ENCODE assay signal across 8 cellular contexts in the genomic region with DNA sequence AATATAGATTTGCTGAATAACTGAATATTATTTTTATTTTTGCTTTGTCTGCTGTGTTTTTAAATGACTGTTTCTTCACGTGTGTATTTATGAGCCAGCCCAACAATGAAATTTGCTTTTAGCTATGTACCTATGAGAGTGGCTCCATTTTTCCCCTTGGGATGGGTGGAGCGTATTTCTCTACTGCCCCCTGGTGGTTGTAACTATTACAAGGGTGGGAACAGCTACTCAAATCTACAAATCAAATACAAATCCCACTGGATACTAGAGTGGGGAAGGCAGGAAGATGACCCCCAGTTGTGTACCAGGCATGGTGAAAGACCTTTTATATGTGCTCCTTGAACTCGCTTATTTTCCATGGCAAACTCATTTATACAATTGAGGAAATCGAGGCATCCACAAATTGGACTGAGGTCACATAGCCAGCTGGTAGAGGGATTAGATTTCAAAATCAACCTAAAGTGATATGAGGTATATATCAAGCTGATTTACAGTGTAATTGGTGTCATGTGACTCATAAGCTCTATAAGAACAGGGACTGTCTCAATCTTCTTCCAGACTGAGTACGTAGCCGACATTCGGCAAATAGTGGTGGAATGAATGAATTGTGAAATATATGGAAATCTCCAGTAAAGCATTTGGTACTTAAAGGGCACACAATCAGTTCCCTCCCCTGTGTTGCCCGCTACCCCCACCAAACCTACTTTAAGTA.
DNase-seq lines count a peak whose midpoint lies in the region; ATAC-seq and TF ChIP-seq lines count a peak whose summit lies in the region.

No MANE protein-coding gene starts in this region.

- peak; percentile 83 for ATAC-seq in GM19372 (IDR thresholded peaks at IDR 0.05; ENCODE audit: low read depth, unreplicated experiment)
- peak; percentile 51 for ATAC-seq in HG03469 (IDR thresholded peaks at IDR 0.05; ENCODE audit: unreplicated experiment)

- BruUV-seq in MCF 10A (replicated peaks; lab: Mats Ljungman, UMichigan) = no TSS peak

- POLR2A ChIA-PET in MCF 10A (lab: Yijun Ruan, JAX) = interaction anchor here (0.9 kb wide), 1 partner anchor 18 kb away, joined by 3 read pairs; no protein-coding TSS in a partner anchor

- H3K4me3 Mint-ChIP-seq in MCF 10A (ENCODE audit: unreplicated experiment) = no peak overlapping the region

- no peaks in the 10 kb centered on the region for H3K36me3 ChIP-seq in uterus

- intact Hi-C loops in MCF 10A (cut with micrococcal nuclease) = loop anchor here (1.0 kb wide), 2 partner anchors 40 to 368 kb away; no protein-coding TSS in a partner anchor
- intact Hi-C loops in uterus (cut with DNase I; ENCODE audit: low total_unique reads) = no loop called here

- no peak overlapping the region for H3K27ac ChIP-seq in uterus

- H3K27me3 ChIP-seq in uterus = no peaks in the 10 kb centered on the region

- peaks cover 11% of the 10 kb centered on the region for H3K4me1 Mint-ChIP-seq in MCF 10A (ENCODE audit: insufficient read depth, unreplicated experiment)

- no peaks in the 10 kb centered on the region for H3K4me1 ChIP-seq in uterus

- no peaks in the 10 kb centered on the region for H3K9me3 ChIP-seq in uterus

- DNase-seq in DMS53 treated with DMSO at 0.1 percent for 48 hours (lab: John Stamatoyannopoulos, UW; ENCODE audit: unreplicated experiment) = peak; percentile 30
- DNase-seq in NCI-H524 (lab: John Stamatoyannopoulos, UW) = peak; percentile 55 to 62
- peak; percentile 72 for DNase-seq in MCF 10A (ENCODE audit: unreplicated experiment)
- DNase-seq in kidney tubule cell (ENCODE audit: low spot score) = peak; percentile 57
- no peak for DNase-seq in uterus
- no peak for DNase-seq in effector CD8-positive, alpha-beta T cell (lab: John Stamatoyannopoulos, UW)

- H3K27me3 Mint-ChIP-seq in MCF 10A (ENCODE audit: insufficient read depth, unreplicated experiment) = no peaks in the 10 kb centered on the region

- H3K9me3 Mint-ChIP-seq in MCF 10A (ENCODE audit: unreplicated experiment) = no peaks in the 10 kb centered on the region

- no peak overlapping the region for H3K27ac Mint-ChIP-seq in MCF 10A (ENCODE audit: low read depth, unreplicated experiment)

- H3K4me3 ChIP-seq in uterus = no peak overlapping the region

- TF ChIP-seq POLR2A in uterus (IDR thresholded peaks at IDR 0.05) = no peak

- CTCF ChIA-PET in MCF 10A (lab: Yijun Ruan, JAX) = interaction anchor here (0.6 to 3.1 kb wide), 27 partner anchors 9 to 1762 kb away, joined by 3 to 59 read pairs (median 4); no protein-coding TSS in a partner anchor

- no peaks in the 10 kb centered on the region for H3K36me3 Mint-ChIP-seq in MCF 10A (ENCODE audit: insufficient read depth, unreplicated experiment)

- TF ChIP-seq CTCF in MCF 10A (IDR thresholded peaks at IDR 0.05; ENCODE audit: unreplicated experiment) = peak; percentile 63
- peak; percentile 37 to 61 (median 52) for TF ChIP-seq CTCF in uterus (IDR thresholded peaks at IDR 0.05)

Comparison
In these comparisons a context has a peak if more than half of its experiments do, and no peak if none do; other contexts are left out.
1. DNase-seq: peak in DMS53 treated with DMSO at 0.1 percent for 48 hours (single experiment), NCI-H524 (2 of 2), MCF 10A (single experiment) and kidney tubule cell (single experiment); none in uterus (0 of 2) and effector CD8-positive, alpha-beta T cell (single experiment).